In genomic region chr11:134622458-134622857, GRCh38 we compare ENCODE assay signal across 22 cellular contexts.
"Had no signal": no experiment of that assay in that cellular context is flagged by ENCODE, and none has a peak within 500 bp of the region (broad histone marks: within the 10 kb centered on the region; RNA-seq: fewer than 3 reads in every experiment).

No MANE protein-coding gene starts in this region.

- H3K4me3 ChIP-seq: colonic mucosa, dorsolateral prefrontal cortex, esophagus squamous epithelium, gastrocnemius medialis, heart right ventricle, left lung, lower lobe of right lung had no signal

- H3K9me3 Mint-ChIP-seq: immature natural killer cell had no signal

- H3K27ac ChIP-seq: colonic mucosa, dorsolateral prefrontal cortex, epithelial cell of prostate, esophagus squamous epithelium, gastrocnemius medialis, heart right ventricle, left lung, lower lobe of right lung had no signal

- H3K27me3 ChIP-seq: colonic mucosa, dorsolateral prefrontal cortex, gastrocnemius medialis had no signal

- H3K27ac Mint-ChIP-seq: immature natural killer cell; naive thymus-derived CD4-positive, alpha-beta T cell had no signal

- H3K36me3 Mint-ChIP-seq: immature natural killer cell; naive thymus-derived CD4-positive, alpha-beta T cell had no signal

- H3K4me1 ChIP-seq: colonic mucosa, esophagus squamous epithelium, gastrocnemius medialis, heart right ventricle, left lung, lower lobe of right lung had no signal

- H3K9me3 ChIP-seq: colonic mucosa, esophagus squamous epithelium, gastrocnemius medialis, heart right ventricle, left lung, lower lobe of right lung had no signal

- DNase-seq: colonic mucosa; dermis blood vessel endothelial cell; dorsolateral prefrontal cortex; effector CD4-positive, alpha-beta T cell; effector memory CD4-positive, alpha-beta T cell; erythroblast; esophagus squamous epithelium; foreskin fibroblast; foreskin melanocyte; gastrocnemius medialis; glutamatergic neuron; heart right ventricle; hippocampal formation; immature natural killer cell; left cardiac atrium; left lung; left ventricle myocardium superior; lower lobe of right lung; mesenchymal stem cell; midbrain; naive thymus-derived CD4-positive, alpha-beta T cell had no signal

- H3K4me1 Mint-ChIP-seq: immature natural killer cell; naive thymus-derived CD4-positive, alpha-beta T cell had no signal

- H3K36me3 ChIP-seq: colonic mucosa, esophagus squamous epithelium, gastrocnemius medialis, heart right ventricle, left lung, lower lobe of right lung had no signal

- H3K4me3 Mint-ChIP-seq: immature natural killer cell; naive thymus-derived CD4-positive, alpha-beta T cell had no signal
